1 cellular context compared by ENCODE assay signal in the genomic region with DNA sequence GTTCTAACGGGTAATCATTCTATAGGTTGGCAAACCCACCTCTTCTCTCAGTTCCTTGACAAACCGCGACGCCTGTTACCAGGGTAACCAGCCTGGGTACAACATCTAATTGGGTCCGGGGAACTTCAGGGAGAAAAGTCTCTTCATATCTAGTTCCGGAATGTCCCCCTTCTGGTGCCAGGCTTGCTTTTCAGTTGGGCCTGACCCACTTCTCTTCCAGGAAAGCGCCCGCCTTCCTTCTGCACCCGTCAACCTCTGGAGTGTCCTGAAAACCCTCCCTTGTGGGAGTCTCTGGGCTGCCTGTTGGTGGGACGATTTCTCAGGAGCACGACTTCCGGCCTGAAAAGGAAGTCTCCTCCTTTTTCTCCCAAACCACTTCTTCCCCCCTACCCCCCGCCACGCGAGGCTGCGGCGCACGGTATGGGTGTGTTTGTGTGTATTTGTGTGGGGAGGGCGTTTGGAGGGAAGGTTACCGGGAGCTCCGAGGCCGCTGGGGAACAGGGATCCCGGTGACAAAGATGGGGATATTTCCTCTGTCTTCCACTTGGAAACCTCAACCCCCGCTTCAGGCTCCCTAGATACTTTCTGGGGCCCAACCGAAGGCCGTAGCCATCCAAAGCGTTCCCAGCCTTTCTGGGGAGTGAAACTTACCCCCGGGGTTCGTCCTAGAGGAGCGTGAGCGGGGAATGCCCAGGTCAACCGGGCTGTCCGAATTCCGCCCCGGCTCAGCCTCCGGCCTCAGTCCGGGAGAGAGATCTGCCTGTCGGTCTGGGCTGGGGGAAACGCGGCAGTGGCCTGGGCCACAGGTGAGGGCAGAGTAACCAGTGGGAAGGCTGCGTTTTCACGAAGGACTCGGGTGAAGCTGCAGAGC.
TF ChIP-seq lines count a peak whose summit lies in the region.

A gene with protein sequence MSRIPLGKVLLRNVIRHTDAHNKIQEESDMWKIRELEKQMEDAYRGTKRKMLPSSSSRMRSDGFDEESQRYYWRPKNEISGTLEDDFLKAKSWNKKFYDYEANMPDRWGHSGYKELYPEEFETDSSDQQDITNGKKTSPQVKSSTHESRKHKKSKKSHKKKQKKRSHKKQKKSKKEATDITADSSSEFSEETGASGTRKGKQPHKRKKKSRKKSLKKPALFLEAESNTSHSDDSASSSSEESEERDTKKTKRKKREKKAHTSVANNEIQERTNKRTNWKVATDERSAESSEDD (plus strand): TSS at position 359 of the 871 bp plus-strand sequence. CDS start 1,276 bp downstream, outside the sequence.
A gene with protein sequence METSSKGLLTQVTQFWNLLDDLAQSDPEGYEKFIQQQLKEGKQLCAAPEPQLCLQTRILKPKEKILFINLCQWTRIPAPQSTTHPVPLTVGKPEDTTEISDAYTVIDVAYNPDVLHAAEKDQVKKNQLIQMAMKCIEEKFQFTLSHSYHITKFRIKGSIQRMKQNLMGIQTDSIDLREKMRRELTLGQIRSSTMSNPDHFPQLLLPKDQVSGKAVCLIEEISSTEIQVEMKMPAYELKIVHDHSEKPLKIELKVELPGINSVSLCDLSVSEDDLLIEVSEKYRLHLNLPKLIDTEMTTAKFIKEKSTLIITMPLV (minus strand): TSS at position 77 of the 871 bp plus-strand sequence. CDS start 843 bp downstream, outside the sequence.

TF ChIP-seq in HepG2, 621 proteins besides CTCF, POLR2A, EP300 and RAD21 (continued from another document and continues in another):
- TF ChIP-seq, protein P1, sequence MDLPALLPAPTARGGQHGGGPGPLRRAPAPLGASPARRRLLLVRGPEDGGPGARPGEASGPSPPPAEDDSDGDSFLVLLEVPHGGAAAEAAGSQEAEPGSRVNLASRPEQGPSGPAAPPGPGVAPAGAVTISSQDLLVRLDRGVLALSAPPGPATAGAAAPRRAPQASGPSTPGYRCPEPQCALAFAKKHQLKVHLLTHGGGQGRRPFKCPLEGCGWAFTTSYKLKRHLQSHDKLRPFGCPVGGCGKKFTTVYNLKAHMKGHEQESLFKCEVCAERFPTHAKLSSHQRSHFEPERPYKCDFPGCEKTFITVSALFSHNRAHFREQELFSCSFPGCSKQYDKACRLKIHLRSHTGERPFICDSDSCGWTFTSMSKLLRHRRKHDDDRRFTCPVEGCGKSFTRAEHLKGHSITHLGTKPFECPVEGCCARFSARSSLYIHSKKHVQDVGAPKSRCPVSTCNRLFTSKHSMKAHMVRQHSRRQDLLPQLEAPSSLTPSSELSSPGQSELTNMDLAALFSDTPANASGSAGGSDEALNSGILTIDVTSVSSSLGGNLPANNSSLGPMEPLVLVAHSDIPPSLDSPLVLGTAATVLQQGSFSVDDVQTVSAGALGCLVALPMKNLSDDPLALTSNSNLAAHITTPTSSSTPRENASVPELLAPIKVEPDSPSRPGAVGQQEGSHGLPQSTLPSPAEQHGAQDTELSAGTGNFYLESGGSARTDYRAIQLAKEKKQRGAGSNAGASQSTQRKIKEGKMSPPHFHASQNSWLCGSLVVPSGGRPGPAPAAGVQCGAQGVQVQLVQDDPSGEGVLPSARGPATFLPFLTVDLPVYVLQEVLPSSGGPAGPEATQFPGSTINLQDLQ (CRISPR knock-in tag; IDR thresholded peaks at IDR 0.05): no peak
- TF ChIP-seq SOX13 (IDR thresholded peaks at IDR 0.05) (no peak), SOX13 (CRISPR knock-in tag; conservative IDR thresholded peaks at IDR 0.05 in 1 of 2, IDR thresholded peaks at IDR 0.05 in 1 of 2) (0 out of 4 replicates have a peak, but pooled peaks of 1 of the 2 experiments have one; percentile 13), MTA3 (CRISPR knock-in tag; IDR thresholded peaks at IDR 0.05) (no peak), TRIM24 (CRISPR knock-in tag; IDR thresholded peaks at IDR 0.05) (no peak), ZFAT (CRISPR knock-in tag; conservative IDR thresholded peaks at IDR 0.05) (no peak), ZNF317 (CRISPR knock-in tag; IDR thresholded peaks at IDR 0.05) (no peak), SRSF4 (IDR thresholded peaks at IDR 0.05; ENCODE audit: low read depth, low read length, poor library complexity, severe bottlenecking) (no peak), RFX3 (CRISPR knock-in tag; IDR thresholded peaks at IDR 0.05) (peak; percentile 90), MEF2D (CRISPR knock-in tag; IDR thresholded peaks at IDR 0.05) (no peak), GTF2F1 (IDR thresholded peaks at IDR 0.05; ENCODE audit: low read length) (no peak), ZNF253 (CRISPR knock-in tag; IDR thresholded peaks at IDR 0.05; ENCODE audit: borderline replicate concordance) (no peak), ZKSCAN1 (IDR thresholded peaks at IDR 0.05; ENCODE audit: low read length) (no peak), KDM6A (CRISPR knock-in tag; IDR thresholded peaks at IDR 0.05; ENCODE audit: low read depth) (no peak), SMYD3 (CRISPR knock-in tag; IDR thresholded peaks at IDR 0.05) (no peak), PRPF4 (IDR thresholded peaks at IDR 0.05; ENCODE audit: low read depth, low read length, poor library complexity, severe bottlenecking) (no peak), ATAD3A (CRISPR knock-in tag; IDR thresholded peaks at IDR 0.05) (no peak)
- TF ChIP-seq, protein P2, sequence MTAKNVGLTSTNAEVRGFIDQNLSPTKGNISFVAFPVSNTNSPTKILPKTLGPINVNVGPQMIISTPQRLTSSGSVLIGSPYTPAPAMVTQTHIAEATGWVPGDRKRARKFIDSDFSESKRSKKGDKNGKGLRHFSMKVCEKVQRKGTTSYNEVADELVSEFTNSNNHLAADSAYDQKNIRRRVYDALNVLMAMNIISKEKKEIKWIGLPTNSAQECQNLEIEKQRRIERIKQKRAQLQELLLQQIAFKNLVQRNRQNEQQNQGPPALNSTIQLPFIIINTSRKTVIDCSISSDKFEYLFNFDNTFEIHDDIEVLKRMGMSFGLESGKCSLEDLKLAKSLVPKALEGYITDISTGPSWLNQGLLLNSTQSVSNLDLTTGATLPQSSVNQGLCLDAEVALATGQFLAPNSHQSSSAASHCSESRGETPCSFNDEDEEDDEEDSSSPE (CRISPR knock-in tag; IDR thresholded peaks at IDR 0.05): peak; percentile 57; the same call in 1 of the 2 replicates
- TF ChIP-seq, protein P3, sequence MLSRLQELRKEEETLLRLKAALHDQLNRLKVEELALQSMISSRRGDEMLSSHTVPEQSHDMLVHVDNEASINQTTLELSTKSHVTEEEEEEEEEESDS (CRISPR knock-in tag; IDR thresholded peaks at IDR 0.05; ENCODE audit: borderline replicate concordance): no peak
- TF ChIP-seq, protein P4, sequence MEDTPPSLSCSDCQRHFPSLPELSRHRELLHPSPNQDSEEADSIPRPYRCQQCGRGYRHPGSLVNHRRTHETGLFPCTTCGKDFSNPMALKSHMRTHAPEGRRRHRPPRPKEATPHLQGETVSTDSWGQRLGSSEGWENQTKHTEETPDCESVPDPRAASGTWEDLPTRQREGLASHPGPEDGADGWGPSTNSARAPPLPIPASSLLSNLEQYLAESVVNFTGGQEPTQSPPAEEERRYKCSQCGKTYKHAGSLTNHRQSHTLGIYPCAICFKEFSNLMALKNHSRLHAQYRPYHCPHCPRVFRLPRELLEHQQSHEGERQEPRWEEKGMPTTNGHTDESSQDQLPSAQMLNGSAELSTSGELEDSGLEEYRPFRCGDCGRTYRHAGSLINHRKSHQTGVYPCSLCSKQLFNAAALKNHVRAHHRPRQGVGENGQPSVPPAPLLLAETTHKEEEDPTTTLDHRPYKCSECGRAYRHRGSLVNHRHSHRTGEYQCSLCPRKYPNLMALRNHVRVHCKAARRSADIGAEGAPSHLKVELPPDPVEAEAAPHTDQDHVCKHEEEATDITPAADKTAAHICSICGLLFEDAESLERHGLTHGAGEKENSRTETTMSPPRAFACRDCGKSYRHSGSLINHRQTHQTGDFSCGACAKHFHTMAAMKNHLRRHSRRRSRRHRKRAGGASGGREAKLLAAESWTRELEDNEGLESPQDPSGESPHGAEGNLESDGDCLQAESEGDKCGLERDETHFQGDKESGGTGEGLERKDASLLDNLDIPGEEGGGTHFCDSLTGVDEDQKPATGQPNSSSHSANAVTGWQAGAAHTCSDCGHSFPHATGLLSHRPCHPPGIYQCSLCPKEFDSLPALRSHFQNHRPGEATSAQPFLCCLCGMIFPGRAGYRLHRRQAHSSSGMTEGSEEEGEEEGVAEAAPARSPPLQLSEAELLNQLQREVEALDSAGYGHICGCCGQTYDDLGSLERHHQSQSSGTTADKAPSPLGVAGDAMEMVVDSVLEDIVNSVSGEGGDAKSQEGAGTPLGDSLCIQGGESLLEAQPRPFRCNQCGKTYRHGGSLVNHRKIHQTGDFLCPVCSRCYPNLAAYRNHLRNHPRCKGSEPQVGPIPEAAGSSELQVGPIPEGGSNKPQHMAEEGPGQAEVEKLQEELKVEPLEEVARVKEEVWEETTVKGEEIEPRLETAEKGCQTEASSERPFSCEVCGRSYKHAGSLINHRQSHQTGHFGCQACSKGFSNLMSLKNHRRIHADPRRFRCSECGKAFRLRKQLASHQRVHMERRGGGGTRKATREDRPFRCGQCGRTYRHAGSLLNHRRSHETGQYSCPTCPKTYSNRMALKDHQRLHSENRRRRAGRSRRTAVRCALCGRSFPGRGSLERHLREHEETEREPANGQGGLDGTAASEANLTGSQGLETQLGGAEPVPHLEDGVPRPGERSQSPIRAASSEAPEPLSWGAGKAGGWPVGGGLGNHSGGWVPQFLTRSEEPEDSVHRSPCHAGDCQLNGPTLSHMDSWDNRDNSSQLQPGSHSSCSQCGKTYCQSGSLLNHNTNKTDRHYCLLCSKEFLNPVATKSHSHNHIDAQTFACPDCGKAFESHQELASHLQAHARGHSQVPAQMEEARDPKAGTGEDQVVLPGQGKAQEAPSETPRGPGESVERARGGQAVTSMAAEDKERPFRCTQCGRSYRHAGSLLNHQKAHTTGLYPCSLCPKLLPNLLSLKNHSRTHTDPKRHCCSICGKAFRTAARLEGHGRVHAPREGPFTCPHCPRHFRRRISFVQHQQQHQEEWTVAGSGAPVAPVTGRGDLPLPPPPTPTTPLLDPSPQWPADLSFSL (CRISPR knock-in tag; IDR thresholded peaks at IDR 0.05): no peak
- TF ChIP-seq, protein P5, sequence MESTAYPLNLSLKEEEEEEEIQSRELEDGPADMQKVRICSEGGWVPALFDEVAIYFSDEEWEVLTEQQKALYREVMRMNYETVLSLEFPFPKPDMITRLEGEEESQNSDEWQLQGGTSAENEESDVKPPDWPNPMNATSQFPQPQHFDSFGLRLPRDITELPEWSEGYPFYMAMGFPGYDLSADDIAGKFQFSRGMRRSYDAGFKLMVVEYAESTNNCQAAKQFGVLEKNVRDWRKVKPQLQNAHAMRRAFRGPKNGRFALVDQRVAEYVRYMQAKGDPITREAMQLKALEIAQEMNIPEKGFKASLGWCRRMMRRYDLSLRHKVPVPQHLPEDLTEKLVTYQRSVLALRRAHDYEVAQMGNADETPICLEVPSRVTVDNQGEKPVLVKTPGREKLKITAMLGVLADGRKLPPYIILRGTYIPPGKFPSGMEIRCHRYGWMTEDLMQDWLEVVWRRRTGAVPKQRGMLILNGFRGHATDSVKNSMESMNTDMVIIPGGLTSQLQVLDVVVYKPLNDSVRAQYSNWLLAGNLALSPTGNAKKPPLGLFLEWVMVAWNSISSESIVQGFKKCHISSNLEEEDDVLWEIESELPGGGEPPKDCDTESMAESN (CRISPR knock-in tag; conservative IDR thresholded peaks at IDR 0.05): 0 out of 2 replicates have a peak, but pooled peaks have one; percentile 57
- TF ChIP-seq, protein P6, sequence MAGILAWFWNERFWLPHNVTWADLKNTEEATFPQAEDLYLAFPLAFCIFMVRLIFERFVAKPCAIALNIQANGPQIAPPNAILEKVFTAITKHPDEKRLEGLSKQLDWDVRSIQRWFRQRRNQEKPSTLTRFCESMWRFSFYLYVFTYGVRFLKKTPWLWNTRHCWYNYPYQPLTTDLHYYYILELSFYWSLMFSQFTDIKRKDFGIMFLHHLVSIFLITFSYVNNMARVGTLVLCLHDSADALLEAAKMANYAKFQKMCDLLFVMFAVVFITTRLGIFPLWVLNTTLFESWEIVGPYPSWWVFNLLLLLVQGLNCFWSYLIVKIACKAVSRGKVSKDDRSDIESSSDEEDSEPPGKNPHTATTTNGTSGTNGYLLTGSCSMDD (CRISPR knock-in tag; IDR thresholded peaks at IDR 0.05): no peak
- TF ChIP-seq, protein P7, sequence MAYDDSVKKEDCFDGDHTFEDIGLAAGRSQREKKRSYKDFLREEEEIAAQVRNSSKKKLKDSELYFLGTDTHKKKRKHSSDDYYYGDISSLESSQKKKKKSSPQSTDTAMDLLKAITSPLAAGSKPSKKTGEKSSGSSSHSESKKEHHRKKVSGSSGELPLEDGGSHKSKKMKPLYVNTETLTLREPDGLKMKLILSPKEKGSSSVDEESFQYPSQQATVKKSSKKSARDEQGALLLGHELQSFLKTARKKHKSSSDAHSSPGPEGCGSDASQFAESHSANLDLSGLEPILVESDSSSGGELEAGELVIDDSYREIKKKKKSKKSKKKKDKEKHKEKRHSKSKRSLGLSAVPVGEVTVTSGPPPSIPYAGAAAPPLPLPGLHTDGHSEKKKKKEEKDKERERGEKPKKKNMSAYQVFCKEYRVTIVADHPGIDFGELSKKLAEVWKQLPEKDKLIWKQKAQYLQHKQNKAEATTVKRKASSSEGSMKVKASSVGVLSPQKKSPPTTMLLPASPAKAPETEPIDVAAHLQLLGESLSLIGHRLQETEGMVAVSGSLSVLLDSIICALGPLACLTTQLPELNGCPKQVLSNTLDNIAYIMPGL (CRISPR knock-in tag; IDR thresholded peaks at IDR 0.05; ENCODE audit: borderline replicate concordance in 1 of 2, low read depth in 1 of 2): peak; percentile 61 to 71; a peak in 3 of 4 replicates
- TF ChIP-seq, protein P8, sequence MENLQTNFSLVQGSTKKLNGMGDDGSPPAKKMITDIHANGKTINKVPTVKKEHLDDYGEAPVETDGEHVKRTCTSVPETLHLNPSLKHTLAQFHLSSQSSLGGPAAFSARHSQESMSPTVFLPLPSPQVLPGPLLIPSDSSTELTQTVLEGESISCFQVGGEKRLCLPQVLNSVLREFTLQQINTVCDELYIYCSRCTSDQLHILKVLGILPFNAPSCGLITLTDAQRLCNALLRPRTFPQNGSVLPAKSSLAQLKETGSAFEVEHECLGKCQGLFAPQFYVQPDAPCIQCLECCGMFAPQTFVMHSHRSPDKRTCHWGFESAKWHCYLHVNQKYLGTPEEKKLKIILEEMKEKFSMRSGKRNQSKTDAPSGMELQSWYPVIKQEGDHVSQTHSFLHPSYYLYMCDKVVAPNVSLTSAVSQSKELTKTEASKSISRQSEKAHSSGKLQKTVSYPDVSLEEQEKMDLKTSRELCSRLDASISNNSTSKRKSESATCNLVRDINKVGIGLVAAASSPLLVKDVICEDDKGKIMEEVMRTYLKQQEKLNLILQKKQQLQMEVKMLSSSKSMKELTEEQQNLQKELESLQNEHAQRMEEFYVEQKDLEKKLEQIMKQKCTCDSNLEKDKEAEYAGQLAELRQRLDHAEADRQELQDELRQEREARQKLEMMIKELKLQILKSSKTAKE (CRISPR knock-in tag; IDR thresholded peaks at IDR 0.05; ENCODE audit: borderline replicate concordance): no peak
- TF ChIP-seq, protein P9, sequence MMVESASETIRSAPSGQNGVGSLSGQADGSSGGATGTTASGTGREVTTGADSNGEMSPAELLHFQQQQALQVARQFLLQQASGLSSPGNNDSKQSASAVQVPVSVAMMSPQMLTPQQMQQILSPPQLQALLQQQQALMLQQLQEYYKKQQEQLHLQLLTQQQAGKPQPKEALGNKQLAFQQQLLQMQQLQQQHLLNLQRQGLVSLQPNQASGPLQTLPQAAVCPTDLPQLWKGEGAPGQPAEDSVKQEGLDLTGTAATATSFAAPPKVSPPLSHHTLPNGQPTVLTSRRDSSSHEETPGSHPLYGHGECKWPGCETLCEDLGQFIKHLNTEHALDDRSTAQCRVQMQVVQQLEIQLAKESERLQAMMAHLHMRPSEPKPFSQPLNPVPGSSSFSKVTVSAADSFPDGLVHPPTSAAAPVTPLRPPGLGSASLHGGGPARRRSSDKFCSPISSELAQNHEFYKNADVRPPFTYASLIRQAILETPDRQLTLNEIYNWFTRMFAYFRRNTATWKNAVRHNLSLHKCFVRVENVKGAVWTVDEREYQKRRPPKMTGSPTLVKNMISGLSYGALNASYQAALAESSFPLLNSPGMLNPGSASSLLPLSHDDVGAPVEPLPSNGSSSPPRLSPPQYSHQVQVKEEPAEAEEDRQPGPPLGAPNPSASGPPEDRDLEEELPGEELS (CRISPR knock-in tag; IDR thresholded peaks at IDR 0.05): peak; percentile 26; the same call in 1 of the 2 replicates
